1 cellular context compared by ENCODE assay signal in the genomic region with DNA sequence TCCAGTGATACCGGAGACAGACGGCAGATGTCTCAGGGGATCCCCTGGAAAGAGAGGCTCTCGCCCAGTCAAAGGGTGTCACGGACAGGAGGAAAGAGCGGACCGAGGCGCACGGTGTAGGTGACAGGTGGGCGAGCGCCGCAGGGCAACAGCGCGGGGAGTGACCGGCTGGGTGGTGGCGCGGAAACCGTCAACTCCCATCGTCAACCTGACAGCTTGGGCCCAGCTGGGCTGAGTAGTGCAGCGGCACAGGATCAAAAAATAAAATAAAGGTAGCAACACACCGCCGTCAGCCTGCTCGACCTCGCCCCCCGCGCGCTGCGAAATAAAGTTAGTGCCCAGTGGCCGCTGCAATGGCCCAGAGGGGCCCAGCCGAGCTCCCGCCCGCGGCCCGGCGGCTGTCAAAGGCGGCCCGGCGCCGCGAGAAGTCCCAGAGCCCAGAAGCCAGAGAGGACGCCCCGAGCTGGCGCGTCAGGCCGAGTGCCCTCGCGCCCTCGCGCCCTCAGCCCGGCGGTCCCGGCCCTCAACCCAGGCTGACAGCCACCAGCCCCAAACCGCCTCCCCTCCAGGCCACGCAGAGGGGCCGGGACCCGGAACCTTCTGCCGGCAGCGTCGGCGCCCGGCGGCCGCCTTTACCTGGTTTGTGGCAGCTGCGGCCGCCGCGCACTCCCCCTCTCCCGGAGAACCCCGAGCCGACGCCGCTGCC.
A peak's percentile ranks its signal among the peaks of the same experiment; 100 is the strongest.
TF ChIP-seq lines count a peak whose summit lies in the region.

A gene with protein sequence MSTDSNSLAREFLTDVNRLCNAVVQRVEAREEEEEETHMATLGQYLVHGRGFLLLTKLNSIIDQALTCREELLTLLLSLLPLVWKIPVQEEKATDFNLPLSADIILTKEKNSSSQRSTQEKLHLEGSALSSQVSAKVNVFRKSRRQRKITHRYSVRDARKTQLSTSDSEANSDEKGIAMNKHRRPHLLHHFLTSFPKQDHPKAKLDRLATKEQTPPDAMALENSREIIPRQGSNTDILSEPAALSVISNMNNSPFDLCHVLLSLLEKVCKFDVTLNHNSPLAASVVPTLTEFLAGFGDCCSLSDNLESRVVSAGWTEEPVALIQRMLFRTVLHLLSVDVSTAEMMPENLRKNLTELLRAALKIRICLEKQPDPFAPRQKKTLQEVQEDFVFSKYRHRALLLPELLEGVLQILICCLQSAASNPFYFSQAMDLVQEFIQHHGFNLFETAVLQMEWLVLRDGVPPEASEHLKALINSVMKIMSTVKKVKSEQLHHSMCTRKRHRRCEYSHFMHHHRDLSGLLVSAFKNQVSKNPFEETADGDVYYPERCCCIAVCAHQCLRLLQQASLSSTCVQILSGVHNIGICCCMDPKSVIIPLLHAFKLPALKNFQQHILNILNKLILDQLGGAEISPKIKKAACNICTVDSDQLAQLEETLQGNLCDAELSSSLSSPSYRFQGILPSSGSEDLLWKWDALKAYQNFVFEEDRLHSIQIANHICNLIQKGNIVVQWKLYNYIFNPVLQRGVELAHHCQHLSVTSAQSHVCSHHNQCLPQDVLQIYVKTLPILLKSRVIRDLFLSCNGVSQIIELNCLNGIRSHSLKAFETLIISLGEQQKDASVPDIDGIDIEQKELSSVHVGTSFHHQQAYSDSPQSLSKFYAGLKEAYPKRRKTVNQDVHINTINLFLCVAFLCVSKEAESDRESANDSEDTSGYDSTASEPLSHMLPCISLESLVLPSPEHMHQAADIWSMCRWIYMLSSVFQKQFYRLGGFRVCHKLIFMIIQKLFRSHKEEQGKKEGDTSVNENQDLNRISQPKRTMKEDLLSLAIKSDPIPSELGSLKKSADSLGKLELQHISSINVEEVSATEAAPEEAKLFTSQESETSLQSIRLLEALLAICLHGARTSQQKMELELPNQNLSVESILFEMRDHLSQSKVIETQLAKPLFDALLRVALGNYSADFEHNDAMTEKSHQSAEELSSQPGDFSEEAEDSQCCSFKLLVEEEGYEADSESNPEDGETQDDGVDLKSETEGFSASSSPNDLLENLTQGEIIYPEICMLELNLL (N-terminal part only) (minus strand): TSS at position 700 of the 706 bp plus-strand sequence. CDS start 36,489 bp downstream, outside the sequence.

TF ChIP-seq in HepG2, 621 proteins besides CTCF, POLR2A, EP300 and RAD21 (continued from another document):
- TF ChIP-seq, protein P1, sequence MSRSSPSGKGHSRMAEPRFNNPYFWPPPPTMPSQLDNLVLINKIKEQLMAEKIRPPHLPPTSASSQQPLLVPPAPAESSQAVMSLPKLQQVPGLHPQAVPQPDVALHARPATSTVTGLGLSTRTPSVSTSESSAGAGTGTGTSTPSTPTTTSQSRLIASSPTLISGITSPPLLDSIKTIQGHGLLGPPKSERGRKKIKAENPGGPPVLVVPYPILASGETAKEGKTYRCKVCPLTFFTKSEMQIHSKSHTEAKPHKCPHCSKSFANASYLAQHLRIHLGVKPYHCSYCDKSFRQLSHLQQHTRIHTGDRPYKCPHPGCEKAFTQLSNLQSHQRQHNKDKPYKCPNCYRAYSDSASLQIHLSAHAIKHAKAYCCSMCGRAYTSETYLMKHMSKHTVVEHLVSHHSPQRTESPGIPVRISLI (CRISPR knock-in tag; IDR thresholded peaks at IDR 0.05; ENCODE audit: borderline replicate concordance), result no peak
- no peak for TF ChIP-seq BHLHE40 (IDR thresholded peaks at IDR 0.05; ENCODE audit: low read length)
- TF ChIP-seq, protein P2, sequence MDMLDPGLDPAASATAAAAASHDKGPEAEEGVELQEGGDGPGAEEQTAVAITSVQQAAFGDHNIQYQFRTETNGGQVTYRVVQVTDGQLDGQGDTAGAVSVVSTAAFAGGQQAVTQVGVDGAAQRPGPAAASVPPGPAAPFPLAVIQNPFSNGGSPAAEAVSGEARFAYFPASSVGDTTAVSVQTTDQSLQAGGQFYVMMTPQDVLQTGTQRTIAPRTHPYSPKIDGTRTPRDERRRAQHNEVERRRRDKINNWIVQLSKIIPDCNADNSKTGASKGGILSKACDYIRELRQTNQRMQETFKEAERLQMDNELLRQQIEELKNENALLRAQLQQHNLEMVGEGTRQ (IDR thresholded peaks at IDR 0.05; ENCODE audit: low read depth, low read length), result no peak
- TF ChIP-seq, protein P2 (CRISPR knock-in tag; IDR thresholded peaks at IDR 0.05; ENCODE audit: borderline replicate concordance), result peak; percentile 24; the same call in 1 of the 2 replicates
- no peak for TF ChIP-seq SP2 (CRISPR knock-in tag; IDR thresholded peaks at IDR 0.05)
- TF ChIP-seq ZNF672 (CRISPR knock-in tag; IDR thresholded peaks at IDR 0.05), result no peak
- TF ChIP-seq KDM5B (CRISPR knock-in tag; IDR thresholded peaks at IDR 0.05; ENCODE audit: borderline replicate concordance), result peak; percentile 54; the same call in 1 of the 2 replicates
- TF ChIP-seq HMGA1 (CRISPR knock-in tag; conservative IDR thresholded peaks at IDR 0.05), result no peak
- TF ChIP-seq, protein P3, sequence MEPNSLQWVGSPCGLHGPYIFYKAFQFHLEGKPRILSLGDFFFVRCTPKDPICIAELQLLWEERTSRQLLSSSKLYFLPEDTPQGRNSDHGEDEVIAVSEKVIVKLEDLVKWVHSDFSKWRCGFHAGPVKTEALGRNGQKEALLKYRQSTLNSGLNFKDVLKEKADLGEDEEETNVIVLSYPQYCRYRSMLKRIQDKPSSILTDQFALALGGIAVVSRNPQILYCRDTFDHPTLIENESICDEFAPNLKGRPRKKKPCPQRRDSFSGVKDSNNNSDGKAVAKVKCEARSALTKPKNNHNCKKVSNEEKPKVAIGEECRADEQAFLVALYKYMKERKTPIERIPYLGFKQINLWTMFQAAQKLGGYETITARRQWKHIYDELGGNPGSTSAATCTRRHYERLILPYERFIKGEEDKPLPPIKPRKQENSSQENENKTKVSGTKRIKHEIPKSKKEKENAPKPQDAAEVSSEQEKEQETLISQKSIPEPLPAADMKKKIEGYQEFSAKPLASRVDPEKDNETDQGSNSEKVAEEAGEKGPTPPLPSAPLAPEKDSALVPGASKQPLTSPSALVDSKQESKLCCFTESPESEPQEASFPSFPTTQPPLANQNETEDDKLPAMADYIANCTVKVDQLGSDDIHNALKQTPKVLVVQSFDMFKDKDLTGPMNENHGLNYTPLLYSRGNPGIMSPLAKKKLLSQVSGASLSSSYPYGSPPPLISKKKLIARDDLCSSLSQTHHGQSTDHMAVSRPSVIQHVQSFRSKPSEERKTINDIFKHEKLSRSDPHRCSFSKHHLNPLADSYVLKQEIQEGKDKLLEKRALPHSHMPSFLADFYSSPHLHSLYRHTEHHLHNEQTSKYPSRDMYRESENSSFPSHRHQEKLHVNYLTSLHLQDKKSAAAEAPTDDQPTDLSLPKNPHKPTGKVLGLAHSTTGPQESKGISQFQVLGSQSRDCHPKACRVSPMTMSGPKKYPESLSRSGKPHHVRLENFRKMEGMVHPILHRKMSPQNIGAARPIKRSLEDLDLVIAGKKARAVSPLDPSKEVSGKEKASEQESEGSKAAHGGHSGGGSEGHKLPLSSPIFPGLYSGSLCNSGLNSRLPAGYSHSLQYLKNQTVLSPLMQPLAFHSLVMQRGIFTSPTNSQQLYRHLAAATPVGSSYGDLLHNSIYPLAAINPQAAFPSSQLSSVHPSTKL (CRISPR knock-in tag; IDR thresholded peaks at IDR 0.05), result no peak; the same call in 1 of the 2 replicates
- TF ChIP-seq, protein P4, sequence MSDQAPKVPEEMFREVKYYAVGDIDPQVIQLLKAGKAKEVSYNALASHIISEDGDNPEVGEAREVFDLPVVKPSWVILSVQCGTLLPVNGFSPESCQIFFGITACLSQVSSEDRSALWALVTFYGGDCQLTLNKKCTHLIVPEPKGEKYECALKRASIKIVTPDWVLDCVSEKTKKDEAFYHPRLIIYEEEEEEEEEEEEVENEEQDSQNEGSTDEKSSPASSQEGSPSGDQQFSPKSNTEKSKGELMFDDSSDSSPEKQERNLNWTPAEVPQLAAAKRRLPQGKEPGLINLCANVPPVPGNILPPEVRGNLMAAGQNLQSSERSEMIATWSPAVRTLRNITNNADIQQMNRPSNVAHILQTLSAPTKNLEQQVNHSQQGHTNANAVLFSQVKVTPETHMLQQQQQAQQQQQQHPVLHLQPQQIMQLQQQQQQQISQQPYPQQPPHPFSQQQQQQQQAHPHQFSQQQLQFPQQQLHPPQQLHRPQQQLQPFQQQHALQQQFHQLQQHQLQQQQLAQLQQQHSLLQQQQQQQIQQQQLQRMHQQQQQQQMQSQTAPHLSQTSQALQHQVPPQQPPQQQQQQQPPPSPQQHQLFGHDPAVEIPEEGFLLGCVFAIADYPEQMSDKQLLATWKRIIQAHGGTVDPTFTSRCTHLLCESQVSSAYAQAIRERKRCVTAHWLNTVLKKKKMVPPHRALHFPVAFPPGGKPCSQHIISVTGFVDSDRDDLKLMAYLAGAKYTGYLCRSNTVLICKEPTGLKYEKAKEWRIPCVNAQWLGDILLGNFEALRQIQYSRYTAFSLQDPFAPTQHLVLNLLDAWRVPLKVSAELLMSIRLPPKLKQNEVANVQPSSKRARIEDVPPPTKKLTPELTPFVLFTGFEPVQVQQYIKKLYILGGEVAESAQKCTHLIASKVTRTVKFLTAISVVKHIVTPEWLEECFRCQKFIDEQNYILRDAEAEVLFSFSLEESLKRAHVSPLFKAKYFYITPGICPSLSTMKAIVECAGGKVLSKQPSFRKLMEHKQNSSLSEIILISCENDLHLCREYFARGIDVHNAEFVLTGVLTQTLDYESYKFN (CRISPR knock-in tag; conservative IDR thresholded peaks at IDR 0.05), result no peak
- no peak for TF ChIP-seq GTF2F1 (IDR thresholded peaks at IDR 0.05; ENCODE audit: low read length)
- TF ChIP-seq, protein P5, sequence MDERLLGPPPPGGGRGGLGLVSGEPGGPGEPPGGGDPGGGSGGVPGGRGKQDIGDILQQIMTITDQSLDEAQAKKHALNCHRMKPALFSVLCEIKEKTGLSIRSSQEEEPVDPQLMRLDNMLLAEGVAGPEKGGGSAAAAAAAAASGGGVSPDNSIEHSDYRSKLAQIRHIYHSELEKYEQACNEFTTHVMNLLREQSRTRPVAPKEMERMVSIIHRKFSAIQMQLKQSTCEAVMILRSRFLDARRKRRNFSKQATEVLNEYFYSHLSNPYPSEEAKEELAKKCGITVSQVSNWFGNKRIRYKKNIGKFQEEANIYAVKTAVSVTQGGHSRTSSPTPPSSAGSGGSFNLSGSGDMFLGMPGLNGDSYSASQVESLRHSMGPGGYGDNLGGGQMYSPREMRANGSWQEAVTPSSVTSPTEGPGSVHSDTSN (CRISPR knock-in tag; IDR thresholded peaks at IDR 0.05), result no peak
- TF ChIP-seq ZNF207 (IDR thresholded peaks at IDR 0.05; ENCODE audit: borderline replicate concordance), result no peak
- TF ChIP-seq, protein P6, sequence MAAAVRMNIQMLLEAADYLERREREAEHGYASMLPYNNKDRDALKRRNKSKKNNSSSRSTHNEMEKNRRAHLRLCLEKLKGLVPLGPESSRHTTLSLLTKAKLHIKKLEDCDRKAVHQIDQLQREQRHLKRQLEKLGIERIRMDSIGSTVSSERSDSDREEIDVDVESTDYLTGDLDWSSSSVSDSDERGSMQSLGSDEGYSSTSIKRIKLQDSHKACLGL (CRISPR knock-in tag; IDR thresholded peaks at IDR 0.05), result peak; percentile 31; the same call in 1 of the 2 replicates
TF ChIP-seq in HepG2: peak in this region for 93.
